8 cellular contexts compared by ENCODE assay signal in the genomic region with DNA sequence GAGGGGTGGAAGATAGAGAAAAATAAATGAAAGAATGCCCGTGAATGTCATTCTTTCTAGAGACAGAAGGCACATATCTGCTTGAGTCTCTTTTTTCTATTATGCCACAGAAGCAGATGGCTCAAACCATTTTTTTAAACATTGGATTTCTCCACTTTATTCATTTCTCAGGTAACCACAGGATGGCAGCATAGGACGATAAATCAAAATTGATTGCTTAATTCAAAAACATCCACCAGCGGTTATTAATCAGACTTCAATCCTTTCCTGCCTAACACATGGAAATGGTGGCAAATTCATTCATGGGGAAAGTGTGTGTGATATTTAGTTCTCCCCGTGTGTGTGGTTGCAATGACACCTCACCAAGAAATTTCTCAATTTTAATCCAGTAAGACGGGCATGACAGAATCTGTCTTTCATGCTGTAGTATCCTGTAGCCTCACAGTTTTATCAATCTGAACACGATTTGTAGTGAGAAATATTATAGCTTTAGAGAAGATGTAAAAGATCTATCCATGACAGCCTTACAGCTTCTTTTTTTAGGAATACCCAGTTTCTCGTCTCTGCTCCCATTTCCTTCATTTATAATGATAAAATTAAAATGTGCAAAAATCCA.
DNase-seq lines count a peak whose midpoint lies in the region; ATAC-seq, FAIRE-seq and TF ChIP-seq lines count a peak whose summit lies in the region.

No MANE protein-coding gene starts in this region.

- H3K4me1 ChIP-seq in HepG2 (ENCODE audit: insufficient read depth, low read length): peaks cover under 1% of the 10 kb centered on the region; the same call in 1 of the 2 replicates

- DNase-seq in EH (ENCODE audit: low read depth): peak; percentile 0
- peak; percentile 61 for DNase-seq in NAMALWA (ENCODE audit: low spot score)
- peak; percentile 31 for DNase-seq in HepG2 (ENCODE audit: low spot score)
- no peak for DNase-seq in stimulated activated CD8-positive, alpha-beta memory T cell treated with anti-CD3 and anti-CD28 coated beads, Interleukin-4, amount 100 ng/mL, for 48 hours
- no peak for DNase-seq in activated gamma-delta T cell (lab: John Stamatoyannopoulos, UW)

- no peaks in the 10 kb centered on the region for H3K79me2 ChIP-seq in HepG2 (ENCODE audit: insufficient read depth, low read length)

- no peak for TF ChIP-seq RAD21 in HepG2 (CRISPR knock-in tag; IDR thresholded peaks at IDR 0.05)

- no peaks in the 10 kb centered on the region for H4K20me1 ChIP-seq in HepG2 (ENCODE audit: insufficient read depth, low read length)

- TF ChIP-seq CTCF in VCaP (conservative IDR thresholded peaks at IDR 0.05) (peak; percentile 67), HepG2 (CRISPR knock-in tag; IDR thresholded peaks at IDR 0.05) (peak; percentile 56)

- peak; percentile 44 for FAIRE-seq in HepG2 (lab: Jason Lieb, UNC)

- H3K27ac ChIP-seq in VCaP: no peak overlapping the region
- H3K27ac ChIP-seq in HepG2 (ENCODE audit: extremely low read length, insufficient read depth, low read length): no peak overlapping the region

- WGBS in HepG2 (ENCODE audit: low lambda C conversion rate): 14% methylated on average over 7 of the region's 7 CpGs

- no peaks in the 10 kb centered on the region for H3K36me3 ChIP-seq in HepG2 (replicated peaks in 1 of 2; ENCODE audit: control insufficient read depth in 1 of 2, insufficient read depth in 2 of 2, low read length in 2 of 2)

- BruUV-seq in HepG2 (replicated peaks; lab: Mats Ljungman, UMichigan): no TSS peak

- no peak overlapping the region for H3K4me3 ChIP-seq in HepG2 (replicated peaks in 1 of 3; ENCODE audit: insufficient read depth in 1 of 3, low read depth in 2 of 3, low read length in 3 of 3)

- CTCF ChIA-PET in HepG2 (lab: Yijun Ruan, JAX; ENCODE audit: low intra/inter-chr PET ratio, low total read pairs): interaction anchor here (1.0 to 1.2 kb wide), 2 partner anchors 536 to 752 kb away, joined by 3 to 4 read pairs; no protein-coding TSS in a partner anchor

- in situ Hi-C loops in HepG2 (cut with HindIII; ENCODE audit: extremely low pct_ligation_motif_present, low pct_unique_long_range_greater_than_20kb): no loop called here

- H3K4me2 ChIP-seq in HepG2 (ENCODE audit: low read depth, low read length): no peak overlapping the region

- TF ChIP-seq POLR2A in HepG2 (IDR thresholded peaks at IDR 0.05; ENCODE audit: insufficient read depth in 1 of 2, low read depth in 2 of 2, low read length in 2 of 2): no peak

- no peak overlapping the region for H3K9ac ChIP-seq in HepG2 (ENCODE audit: insufficient read depth, low read depth, low read length)

- H3K9me3 ChIP-seq in HepG2 (ENCODE audit: low read length): no peaks in the 10 kb centered on the region

- no peaks in the 10 kb centered on the region; a peak in 1 of 5 replicates for H3K27me3 ChIP-seq in HepG2 (ENCODE audit: control insufficient read depth in 1 of 2, insufficient read depth in 2 of 2, low read length in 2 of 2)

- H2AFZ ChIP-seq in HepG2 (ENCODE audit: low read length): no peak overlapping the region

- TF ChIP-seq EP300 in HepG2 (IDR thresholded peaks at IDR 0.05; ENCODE audit: low read depth in 2 of 2, low read length in 2 of 2): no peak
- no peak for TF ChIP-seq EP300 in HepG2 (CRISPR knock-in tag; IDR thresholded peaks at IDR 0.05; ENCODE audit: borderline replicate concordance)

- no peak for ATAC-seq in HepG2
- no peak for ATAC-seq in HG02884 (IDR thresholded peaks at IDR 0.05; ENCODE audit: unreplicated experiment)
- no peak for ATAC-seq in GM18858 (IDR thresholded peaks at IDR 0.05; ENCODE audit: unreplicated experiment)

- intact Hi-C loops in HepG2 (cut with micrococcal nuclease; ENCODE audit: unreplicated experiment): loop anchor here (5.0 to 10.0 kb wide), 4 partner anchors 272 to 754 kb away; no protein-coding TSS in a partner anchor

- POLR2A ChIA-PET in HepG2 (lab: Yijun Ruan, JAX): no interaction called here

TF ChIP-seq in HepG2, 621 proteins besides CTCF, POLR2A, EP300 and RAD21:
- TF ChIP-seq CEBPG (CRISPR knock-in tag; IDR thresholded peaks at IDR 0.05) (peak; percentile 88), CEBPB (IDR thresholded peaks at IDR 0.05; ENCODE audit: borderline replicate concordance, low read depth, low read length) (peak; percentile 68; the same call in 1 of the 2 replicates), KAT2B (IDR thresholded peaks at IDR 0.05; ENCODE audit: borderline replicate concordance, low read depth, low read length) (no peak), STAG1 (CRISPR knock-in tag; IDR thresholded peaks at IDR 0.05) (peak; percentile 72)
- TF ChIP-seq, protein P1, sequence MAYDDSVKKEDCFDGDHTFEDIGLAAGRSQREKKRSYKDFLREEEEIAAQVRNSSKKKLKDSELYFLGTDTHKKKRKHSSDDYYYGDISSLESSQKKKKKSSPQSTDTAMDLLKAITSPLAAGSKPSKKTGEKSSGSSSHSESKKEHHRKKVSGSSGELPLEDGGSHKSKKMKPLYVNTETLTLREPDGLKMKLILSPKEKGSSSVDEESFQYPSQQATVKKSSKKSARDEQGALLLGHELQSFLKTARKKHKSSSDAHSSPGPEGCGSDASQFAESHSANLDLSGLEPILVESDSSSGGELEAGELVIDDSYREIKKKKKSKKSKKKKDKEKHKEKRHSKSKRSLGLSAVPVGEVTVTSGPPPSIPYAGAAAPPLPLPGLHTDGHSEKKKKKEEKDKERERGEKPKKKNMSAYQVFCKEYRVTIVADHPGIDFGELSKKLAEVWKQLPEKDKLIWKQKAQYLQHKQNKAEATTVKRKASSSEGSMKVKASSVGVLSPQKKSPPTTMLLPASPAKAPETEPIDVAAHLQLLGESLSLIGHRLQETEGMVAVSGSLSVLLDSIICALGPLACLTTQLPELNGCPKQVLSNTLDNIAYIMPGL (CRISPR knock-in tag; IDR thresholded peaks at IDR 0.05; ENCODE audit: borderline replicate concordance in 1 of 2, low read depth in 1 of 2): no peak
- TF ChIP-seq, protein P2, sequence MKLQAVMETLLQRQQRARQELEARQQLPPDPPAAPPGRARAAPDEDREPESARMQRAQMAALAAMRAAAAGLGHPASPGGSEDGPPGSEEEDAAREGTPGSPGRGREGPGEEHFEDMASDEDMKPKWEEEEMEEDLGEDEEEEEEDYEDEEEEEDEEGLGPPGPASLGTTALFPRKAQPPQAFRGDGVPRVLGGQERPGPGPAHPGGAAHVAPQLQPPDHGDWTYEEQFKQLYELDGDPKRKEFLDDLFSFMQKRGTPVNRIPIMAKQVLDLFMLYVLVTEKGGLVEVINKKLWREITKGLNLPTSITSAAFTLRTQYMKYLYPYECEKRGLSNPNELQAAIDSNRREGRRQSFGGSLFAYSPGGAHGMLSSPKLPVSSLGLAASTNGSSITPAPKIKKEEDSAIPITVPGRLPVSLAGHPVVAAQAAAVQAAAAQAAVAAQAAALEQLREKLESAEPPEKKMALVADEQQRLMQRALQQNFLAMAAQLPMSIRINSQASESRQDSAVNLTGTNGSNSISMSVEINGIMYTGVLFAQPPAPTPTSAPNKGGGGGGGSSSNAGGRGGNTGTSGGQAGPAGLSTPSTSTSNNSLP (IDR thresholded peaks at IDR 0.05; ENCODE audit: low read depth, low read length): peak; percentile 91

Comparison
In these comparisons a context has a peak if more than half of its experiments do, and no peak if none do; other contexts are left out.
1. DNase-seq: peak in EH (single experiment), NAMALWA (single experiment) and HepG2 (single experiment); none in stimulated activated CD8-positive, alpha-beta memory T cell treated with anti-CD3 and anti-CD28 coated beads, Interleukin-4, amount 100 ng/mL, for 48 hours (single experiment) and activated gamma-delta T cell (single experiment).